In the genomic region with DNA sequence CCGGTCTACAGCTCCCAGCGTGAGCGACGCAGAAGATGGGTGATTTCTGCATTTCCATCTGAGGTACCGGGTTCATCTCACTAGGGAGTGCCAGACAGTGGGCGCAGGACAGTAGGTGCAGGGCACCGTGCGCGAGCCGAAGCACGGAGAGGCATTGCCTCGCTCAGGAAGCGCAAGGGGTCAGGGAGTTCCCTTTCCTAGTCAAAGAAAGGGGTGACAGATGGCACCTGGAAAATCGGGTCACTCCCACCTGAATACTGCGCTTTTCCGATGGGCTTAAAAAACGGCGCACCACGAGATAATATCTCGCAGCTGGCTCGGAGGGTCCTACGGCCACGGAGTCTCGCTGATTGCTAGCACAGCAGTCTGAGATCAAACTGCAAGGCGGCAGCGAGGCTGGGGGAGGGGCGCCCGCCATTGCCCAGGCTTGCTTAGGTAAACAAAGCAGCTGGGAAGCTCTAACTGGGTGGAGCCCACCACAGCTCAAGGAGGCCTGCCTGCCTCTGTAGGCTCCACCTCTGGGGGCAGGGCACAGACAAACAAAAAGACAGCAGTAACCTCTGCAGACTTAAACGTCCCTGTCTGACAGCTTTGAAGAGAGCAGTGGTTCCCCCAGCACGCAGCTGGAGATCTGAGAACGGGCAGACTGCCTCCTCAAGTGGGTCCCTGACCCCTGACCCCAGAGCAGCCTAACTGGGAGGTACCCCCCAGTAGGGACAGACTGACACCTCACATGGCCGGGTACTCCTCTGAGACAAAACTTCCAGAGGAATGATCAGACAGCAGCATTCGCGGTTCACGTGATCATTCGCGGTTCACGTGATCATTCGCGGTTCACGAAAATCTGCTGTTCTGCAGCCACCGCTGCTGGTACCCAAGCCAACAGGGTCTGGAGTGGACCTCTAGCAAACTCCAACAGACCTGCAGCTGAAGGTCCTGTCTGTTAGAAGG, we compare ENCODE assay signal across 10 cellular contexts. TPM values are rescaled to one million over a fixed set of nuclear protein-coding genes. Genes with fewer than 3 reads are reported as not detected.
DNase-seq lines count a peak whose midpoint lies in the region; ATAC-seq, FAIRE-seq and TF ChIP-seq lines count a peak whose summit lies in the region.
"Not testable (repeated sequence)": the region's sequence is repeated elsewhere in the genome, so short reads cannot be mapped to it uniquely, and the experiment has no call there.
"Had no signal": no experiment of that assay in that cellular context is flagged by ENCODE, and none has a peak within 500 bp of the region (broad histone marks: within the 10 kb centered on the region; RNA-seq: fewer than 3 reads in every experiment).

No MANE protein-coding gene starts in this region.

- H3K4me3 Mint-ChIP-seq in activated CD4-positive, alpha-beta memory T cell treated with anti-CD3 and anti-CD28 coated beads for 36 hours, result peak overlapping the region; percentile 68
- H3K4me3 Mint-ChIP-seq in astrocyte (ENCODE audit: unreplicated experiment), result peak overlapping the region; percentile 83
- peak overlapping the region; percentile 72 for H3K4me3 Mint-ChIP-seq in memory B cell

- POLR2A ChIA-PET in activated CD4-positive, alpha-beta memory T cell treated with anti-CD3 and anti-CD28 coated beads for 36 hours (lab: Charles Lee), result not testable (repeated sequence)

- intact Hi-C loops in activated CD4-positive, alpha-beta memory T cell treated with anti-CD3 and anti-CD28 coated beads for 36 hours (cut with micrococcal nuclease); esophagus muscularis mucosa (cut with DNase I); upper lobe of right lung (cut with DNase I): not testable (repeated sequence)

- not testable (repeated sequence) for H3K4me1 ChIP-seq in ES-I3 (ENCODE audit: insufficient read depth, low read length); astrocyte (ENCODE audit: insufficient read depth, low read length); esophagus muscularis mucosa; skeletal muscle satellite cell (ENCODE audit: control insufficient read depth, insufficient read depth, low read length); upper lobe of right lung

- not testable (repeated sequence) for H3K9me3 Mint-ChIP-seq in activated CD4-positive, alpha-beta memory T cell treated with anti-CD3 and anti-CD28 coated beads for 36 hours; astrocyte (ENCODE audit: unreplicated experiment); memory B cell

- H3K36me3 Mint-ChIP-seq in activated CD4-positive, alpha-beta memory T cell treated with anti-CD3 and anti-CD28 coated beads for 36 hours; astrocyte (ENCODE audit: low read depth, unreplicated experiment); memory B cell: not testable (repeated sequence)

- not testable (repeated sequence) for H3K9me3 ChIP-seq in ES-I3 (ENCODE audit: control insufficient read depth, insufficient read depth, low read length); astrocyte (ENCODE audit: insufficient read depth, low read depth, low read length); esophagus muscularis mucosa; skeletal muscle satellite cell (replicated peaks; ENCODE audit: low read length); upper lobe of right lung

- FAIRE-seq in astrocyte (lab: Jason Lieb, UNC), result not testable (repeated sequence)

- not testable (repeated sequence) for H4K20me1 ChIP-seq in astrocyte (ENCODE audit: insufficient read depth, low read length)

- H3K9ac ChIP-seq in ES-I3 (ENCODE audit: low read depth, low read length), result peak overlapping the region; percentile 68
- H3K9ac ChIP-seq in astrocyte (ENCODE audit: low read length); skeletal muscle satellite cell (ENCODE audit: low read depth, low read length): not testable (repeated sequence)

- not testable (repeated sequence) for H3K27ac ChIP-seq in astrocyte (ENCODE audit: low read depth, low read length); esophagus muscularis mucosa (replicated peaks in 1 of 4); upper lobe of right lung

- H3K4me2 ChIP-seq in astrocyte (ENCODE audit: low read length) (peak overlapping the region; percentile 68), skeletal muscle satellite cell (ENCODE audit: low read length) (peak overlapping the region; percentile 72)

- H3K27me3 Mint-ChIP-seq in activated CD4-positive, alpha-beta memory T cell treated with anti-CD3 and anti-CD28 coated beads for 36 hours; astrocyte (ENCODE audit: low read depth, unreplicated experiment); memory B cell: not testable (repeated sequence)

- TF ChIP-seq EP300 in esophagus muscularis mucosa (IDR thresholded peaks at IDR 0.05), result not testable (repeated sequence)

- H3K4me3 ChIP-seq in astrocyte (ENCODE audit: insufficient read depth, low read depth, low read length) (peak overlapping the region; percentile 42), esophagus muscularis mucosa (peak overlapping the region; percentile 22 to 45 (median 38)), skeletal muscle satellite cell (ENCODE audit: low read length) (peak overlapping the region; percentile 49), upper lobe of right lung (peak overlapping the region; percentile 31)

- CTCF ChIA-PET in activated CD4-positive, alpha-beta memory T cell treated with anti-CD3 and anti-CD28 coated beads for 36 hours (lab: Charles Lee), result not testable (repeated sequence)

- TF ChIP-seq POLR2A in esophagus muscularis mucosa (IDR thresholded peaks at IDR 0.05; ENCODE audit: low read depth), result not testable (repeated sequence)

- WGBS in esophagus muscularis mucosa, result 24% methylated on average over 18 of the region's 42 CpGs

- not testable (repeated sequence) for ATAC-seq in memory B cell (ENCODE audit: low read depth); upper lobe of right lung

- TF ChIP-seq CTCF in astrocyte (IDR thresholded peaks at IDR 0.05; ENCODE audit: insufficient read depth, low read depth, low read length); esophagus muscularis mucosa (IDR thresholded peaks at IDR 0.05); upper lobe of right lung (IDR thresholded peaks at IDR 0.05): not testable (repeated sequence)

- DNase-seq in NCI-H526 treated with DMSO at 0.1 percent for 48 hours (lab: John Stamatoyannopoulos, UW), result peak; percentile 8
- DNase-seq in activated CD4-positive, alpha-beta memory T cell treated with anti-CD3 and anti-CD28 coated beads for 36 hours, result peak; percentile 9
- not testable (repeated sequence) for DNase-seq in astrocyte (ENCODE audit: low read depth); esophagus muscularis mucosa (ENCODE audit: extremely low spot score); memory B cell (ENCODE audit: low spot score in 2 of 2); upper lobe of right lung

- not testable (repeated sequence) for H3K27ac Mint-ChIP-seq in activated CD4-positive, alpha-beta memory T cell treated with anti-CD3 and anti-CD28 coated beads for 36 hours; memory B cell
- H3K27ac Mint-ChIP-seq in astrocyte (ENCODE audit: unreplicated experiment), result peak overlapping the region; percentile 26

- not testable (repeated sequence) for H3K36me3 ChIP-seq in ES-I3 (ENCODE audit: insufficient read depth, low read length); astrocyte (ENCODE audit: insufficient read depth, low read length); esophagus muscularis mucosa; skeletal muscle satellite cell (ENCODE audit: insufficient read depth, low read length); upper lobe of right lung

- H2AFZ ChIP-seq in astrocyte (ENCODE audit: low read depth, low read length), result peak overlapping the region; percentile 71

- not testable (repeated sequence) for H3K4me1 Mint-ChIP-seq in activated CD4-positive, alpha-beta memory T cell treated with anti-CD3 and anti-CD28 coated beads for 36 hours (ENCODE audit: low read depth); astrocyte (ENCODE audit: low read depth, unreplicated experiment); memory B cell

- not testable (repeated sequence) for H3K79me2 ChIP-seq in astrocyte (ENCODE audit: insufficient read depth, low read length)

- not testable (repeated sequence) for H3K27me3 ChIP-seq in astrocyte (ENCODE audit: insufficient read depth, low read length); esophagus muscularis mucosa; skeletal muscle satellite cell (ENCODE audit: control insufficient read depth, insufficient read depth, low read length); upper lobe of right lung

RNA-seq across cellular contexts. Expression of a gene that starts 8.1 kb away (rescaled TPM):
- not detected for total RNA-seq in activated CD4-positive, alpha-beta memory T cell treated with anti-CD3 and anti-CD28 coated beads for 36 hours
- total RNA-seq in astrocyte (not detected in 2 replicates), esophagus muscularis mucosa (not detected), upper lobe of right lung (not detected)
- total RNA-seq in skeletal muscle satellite cell (2012; rRNA removed), result not detected in 2 replicates
- total RNA-seq: RPMI7951, uterus had no signal

RNA-seq across cellular contexts. Expression of a gene that starts 15.1 kb away (rescaled TPM):
- total RNA-seq in activated CD4-positive, alpha-beta memory T cell treated with anti-CD3 and anti-CD28 coated beads for 36 hours, result not detected
- total RNA-seq in astrocyte (not detected in 2 replicates), esophagus muscularis mucosa (not detected), upper lobe of right lung (not detected)
- not detected in 2 replicates for total RNA-seq in skeletal muscle satellite cell (2012; rRNA removed)
- total RNA-seq: RPMI7951, uterus had no signal

RNA-seq across cellular contexts. Expression of a gene that starts 51.7 kb away (rescaled TPM):
- not detected for total RNA-seq in activated CD4-positive, alpha-beta memory T cell treated with anti-CD3 and anti-CD28 coated beads for 36 hours
- total RNA-seq in astrocyte, result not detected in 2 replicates
- total RNA-seq in esophagus muscularis mucosa, result not detected
- total RNA-seq in skeletal muscle satellite cell (2012; rRNA removed), result not detected in 2 replicates
- total RNA-seq in upper lobe of right lung, result not detected
- total RNA-seq: RPMI7951 had no signal
